ENCODE assay signal across 8 cellular contexts in the genomic region with DNA sequence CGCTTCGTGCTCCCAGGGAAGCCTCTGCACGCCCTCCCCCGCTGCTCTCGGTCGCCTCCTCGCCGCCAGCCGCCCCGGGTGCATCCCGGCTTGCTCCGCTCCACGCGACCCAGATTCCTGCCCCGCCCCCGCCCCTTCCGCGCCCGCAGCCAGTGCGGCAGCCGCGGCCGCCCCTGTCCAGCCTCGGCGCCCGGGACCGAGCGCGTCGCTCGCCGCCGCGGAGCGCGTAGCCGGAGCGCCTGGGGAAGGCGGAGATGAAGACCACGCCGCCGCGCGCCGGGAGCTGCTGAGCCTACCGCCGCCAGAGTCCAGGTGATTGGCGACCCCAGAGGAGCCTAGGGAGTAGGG. TPM values are rescaled to one million over a fixed set of nuclear protein-coding genes. Genes with fewer than 3 reads are reported as not detected.
DNase-seq lines count a peak whose midpoint lies in the region; ATAC-seq and TF ChIP-seq lines count a peak whose summit lies in the region.

Gene ELMOD1 (plus strand): TSS at position 50 of the 348 bp plus-strand sequence. CDS start 27,043 bp downstream, outside the sequence.

- no peak within 1 kb of the TSS for H3K27ac ChIP-seq in vagina

- H3K4me3 ChIP-seq in fibroblast of villous mesenchyme (ENCODE audit: low read depth, low read length) (peak within 1 kb of the TSS; percentile 79), vagina (peak within 1 kb of the TSS; percentile 55 to 58)

- H3K9me3 Mint-ChIP-seq in activated T-helper 1 cell treated with anti-CD3 and anti-CD28 coated beads, Interleukin-12 subunit alpha, Interleukin-12 subunit beta, Interleukin-2, Interleukin-4 antibody, amounts not matched to agents 30 ng/mL and 10 ng/mL and 1 ng/mL, durations not matched to agents 14 hours and 24 hours and 36 hours, result peaks cover 4% of the 10 kb centered on the region
- H3K9me3 Mint-ChIP-seq in natural killer cell treated with Interleukin-12 subunit alpha and Interleukin-12 subunit beta and Interleukin-15 and Interleukin-18, amount 100 ng/mL, for 72 hours, result no peaks in the 10 kb centered on the region

- H3K36me3 Mint-ChIP-seq in activated T-helper 1 cell treated with anti-CD3 and anti-CD28 coated beads, Interleukin-12 subunit alpha, Interleukin-12 subunit beta, Interleukin-2, Interleukin-4 antibody, amounts not matched to agents 30 ng/mL and 10 ng/mL and 1 ng/mL, durations not matched to agents 14 hours and 24 hours and 36 hours (ENCODE audit: low read depth), result peaks cover 3% of the 10 kb centered on the region
- no peaks in the 10 kb centered on the region for H3K36me3 Mint-ChIP-seq in natural killer cell treated with Interleukin-12 subunit alpha and Interleukin-12 subunit beta and Interleukin-15 and Interleukin-18, amount 100 ng/mL, for 72 hours

- peak within 1 kb of the TSS; percentile 85 for H3K4me3 Mint-ChIP-seq in activated T-helper 1 cell treated with anti-CD3 and anti-CD28 coated beads, Interleukin-12 subunit alpha, Interleukin-12 subunit beta, Interleukin-2, Interleukin-4 antibody, amounts not matched to agents 30 ng/mL and 10 ng/mL and 1 ng/mL, durations not matched to agents 14 hours and 24 hours and 36 hours
- peak within 1 kb of the TSS; percentile 81 for H3K4me3 Mint-ChIP-seq in natural killer cell treated with Interleukin-12 subunit alpha and Interleukin-12 subunit beta and Interleukin-15 and Interleukin-18, amount 100 ng/mL, for 72 hours

- H3K4me1 Mint-ChIP-seq in activated T-helper 1 cell treated with anti-CD3 and anti-CD28 coated beads, Interleukin-12 subunit alpha, Interleukin-12 subunit beta, Interleukin-2, Interleukin-4 antibody, amounts not matched to agents 30 ng/mL and 10 ng/mL and 1 ng/mL, durations not matched to agents 14 hours and 24 hours and 36 hours (ENCODE audit: low read depth), result peaks cover 26% of the 10 kb centered on the region
- peaks cover 9 to 17% of the 10 kb centered on the region in 2 donors for H3K4me1 Mint-ChIP-seq in natural killer cell treated with Interleukin-12 subunit alpha and Interleukin-12 subunit beta and Interleukin-15 and Interleukin-18, amount 100 ng/mL, for 72 hours (ENCODE audit: low read depth in 2 of 2)

- DNase-seq in EL, result peak; percentile 56
- peak; percentile 38 for DNase-seq in LHCN-M2 (ENCODE audit: low read depth)
- no peak for DNase-seq in activated T-helper 1 cell treated with anti-CD3 and anti-CD28 coated beads, Interleukin-12 subunit alpha, Interleukin-12 subunit beta, Interleukin-2, Interleukin-4 antibody, amounts not matched to agents 30 ng/mL and 10 ng/mL and 1 ng/mL, durations not matched to agents 14 hours and 24 hours and 36 hours (ENCODE audit: low spot score)
- peak; percentile 48 for DNase-seq in fibroblast of villous mesenchyme (ENCODE audit: low read depth)
- no peak for DNase-seq in natural killer cell treated with Interleukin-12 subunit alpha and Interleukin-12 subunit beta and Interleukin-15 and Interleukin-18, amount 100 ng/mL, for 72 hours (ENCODE audit: low spot score)
- no peak for DNase-seq in vagina (ENCODE audit: extremely low spot score in 2 of 2)
- DNase-seq in DMS79 treated with DMSO at 0.1 percent for 48 hours (lab: John Stamatoyannopoulos, UW), result no peak

- H3K27me3 Mint-ChIP-seq in activated T-helper 1 cell treated with anti-CD3 and anti-CD28 coated beads, Interleukin-12 subunit alpha, Interleukin-12 subunit beta, Interleukin-2, Interleukin-4 antibody, amounts not matched to agents 30 ng/mL and 10 ng/mL and 1 ng/mL, durations not matched to agents 14 hours and 24 hours and 36 hours (ENCODE audit: insufficient read depth), result peaks cover 87% of the 10 kb centered on the region
- H3K27me3 Mint-ChIP-seq in natural killer cell treated with Interleukin-12 subunit alpha and Interleukin-12 subunit beta and Interleukin-15 and Interleukin-18, amount 100 ng/mL, for 72 hours, result peaks cover 44 to 59% of the 10 kb centered on the region in 2 donors

- H3K27ac Mint-ChIP-seq in activated T-helper 1 cell treated with anti-CD3 and anti-CD28 coated beads, Interleukin-12 subunit alpha, Interleukin-12 subunit beta, Interleukin-2, Interleukin-4 antibody, amounts not matched to agents 30 ng/mL and 10 ng/mL and 1 ng/mL, durations not matched to agents 14 hours and 24 hours and 36 hours, result peak within 1 kb of the TSS; percentile 56
- no peak within 1 kb of the TSS for H3K27ac Mint-ChIP-seq in natural killer cell treated with Interleukin-12 subunit alpha and Interleukin-12 subunit beta and Interleukin-15 and Interleukin-18, amount 100 ng/mL, for 72 hours

- peak; percentile 53 for ATAC-seq in GM21576 (IDR thresholded peaks at IDR 0.05; ENCODE audit: unreplicated experiment)
- peak; percentile 74 to 80 for ATAC-seq in natural killer cell treated with Interleukin-12 subunit alpha and Interleukin-12 subunit beta and Interleukin-15 and Interleukin-18, amount 100 ng/mL, for 72 hours

- intact Hi-C loops in activated T-helper 1 cell treated with anti-CD3 and anti-CD28 coated beads, Interleukin-12 subunit alpha, Interleukin-12 subunit beta, Interleukin-2, Interleukin-4 antibody, amounts not matched to agents 30 ng/mL and 10 ng/mL and 1 ng/mL, durations not matched to agents 14 hours and 24 hours and 36 hours (cut with micrococcal nuclease), result loop anchor here (5.0 kb wide), 1 partner anchor 336 kb away; the partner anchor contains the start of gene RAB39A
- intact Hi-C loops in vagina (cut with DNase I), result loop anchor here (10.0 kb wide), 1 partner anchor 94 kb away; no protein-coding TSS in a partner anchor

- TF ChIP-seq CTCF in fibroblast of villous mesenchyme (IDR thresholded peaks at IDR 0.05; ENCODE audit: insufficient read depth, low read depth, low read length) (peak; percentile 9), vagina (IDR thresholded peaks at IDR 0.05) (no peak)

- H3K4me1 ChIP-seq in vagina, result peaks cover 18% of the 10 kb centered on the region

- no peak for TF ChIP-seq POLR2A in vagina (IDR thresholded peaks at IDR 0.05)

- peaks cover 3% of the 10 kb centered on the region for H3K27me3 ChIP-seq in vagina

- H3K36me3 ChIP-seq in vagina, result no peaks in the 10 kb centered on the region

- no peaks in the 10 kb centered on the region for H3K9me3 ChIP-seq in vagina

RNA-seq across cellular contexts. Expression of gene ELMOD1, which starts in this region (rescaled TPM):
- total RNA-seq in LHCN-M2 (2014; rRNA removed), result 0.45 and 1.4 TPM in 2 replicates
- polyA plus RNA-seq in LHCN-M2 (2012), result 1.9 TPM
- total RNA-seq in activated T-helper 1 cell treated with anti-CD3 and anti-CD28 coated beads, Interleukin-12 subunit alpha, Interleukin-12 subunit beta, Interleukin-2, Interleukin-4 antibody, amounts not matched to agents 30 ng/mL and 10 ng/mL and 1 ng/mL, durations not matched to agents 14 hours and 24 hours and 36 hours, result not detected in 2 replicates
- total RNA-seq in fibroblast of villous mesenchyme, result 0.43 and 0.64 TPM in 2 replicates
- total RNA-seq in natural killer cell treated with Interleukin-12 subunit alpha and Interleukin-12 subunit beta and Interleukin-15 and Interleukin-18, amount 100 ng/mL, for 72 hours, result not detected
- not detected for total RNA-seq in vagina

Comparison
In these comparisons a context has a peak if more than half of its experiments do, and no peak if none do; other contexts are left out.
1. Peak in DNase-seq and H3K4me3 ChIP-seq in fibroblast of villous mesenchyme; RNA of the gene not detected or under 1 TPM.
2. Peak in ATAC-seq in natural killer cell treated with Interleukin-12 subunit alpha and Interleukin-12 subunit beta and Interleukin-15 and Interleukin-18, amount 100 ng/mL, for 72 hours; RNA of the gene not detected or under 1 TPM.
3. DNase-seq: peak in EL (single experiment) and LHCN-M2 (single experiment); none in activated T-helper 1 cell treated with anti-CD3 and anti-CD28 coated beads, Interleukin-12 subunit alpha, Interleukin-12 subunit beta, Interleukin-2, Interleukin-4 antibody, amounts not matched to agents 30 ng/mL and 10 ng/mL and 1 ng/mL, durations not matched to agents 14 hours and 24 hours and 36 hours (single experiment), natural killer cell treated with Interleukin-12 subunit alpha and Interleukin-12 subunit beta and Interleukin-15 and Interleukin-18, amount 100 ng/mL, for 72 hours (single experiment), vagina (0 of 2) and DMS79 treated with DMSO at 0.1 percent for 48 hours (single experiment).